In genomic region chr2:62443471-62443870, GRCh38 we compare ENCODE assay signal across 2 cellular contexts.
TF ChIP-seq lines count a peak whose summit lies in the region.

No MANE protein-coding gene starts in this region.

TF ChIP-seq in K562, 482 proteins besides CTCF, POLR2A, EP300 and RAD21:
- TF ChIP-seq FUS (optimal IDR thresholded peaks at IDR 0.05; ENCODE audit: low read depth, low read length) (no peak), HNRNPUL1 (IDR thresholded peaks at IDR 0.05; ENCODE audit: low read length) (no peak), RHOXF2B (CRISPR knock-in tag; conservative IDR thresholded peaks at IDR 0.05) (no peak), NCOA6 (IDR thresholded peaks at IDR 0.05) (no peak), GATA2 (CRISPR knock-in tag; IDR thresholded peaks at IDR 0.05) (no peak), ARID3B (CRISPR knock-in tag; IDR thresholded peaks at IDR 0.05; ENCODE audit: borderline replicate concordance) (no peak), HDAC1 (IDR thresholded peaks at IDR 0.05) (no peak), RNF2 (IDR thresholded peaks at IDR 0.05) (no peak)
TF ChIP-seq in K562: peak in this region for 0.

TF ChIP-seq in H1, 55 proteins besides CTCF, POLR2A, EP300 and RAD21:
- TF ChIP-seq HDAC2 (IDR thresholded peaks at IDR 0.05; ENCODE audit: borderline replicate concordance in 1 of 2, low read depth in 2 of 2, low read length in 2 of 2) (no peak), CHD7 (IDR thresholded peaks at IDR 0.05; ENCODE audit: insufficient replicate concordance, low read length) (no peak), JUND (IDR thresholded peaks at IDR 0.05; ENCODE audit: low read length) (no peak), NANOG (IDR thresholded peaks at IDR 0.05; ENCODE audit: insufficient read depth, low read depth, low read length, poor library complexity, severe bottlenecking) (no peak)
